Comparison of ENCODE assay signal across 25 cellular contexts in the genomic region with DNA sequence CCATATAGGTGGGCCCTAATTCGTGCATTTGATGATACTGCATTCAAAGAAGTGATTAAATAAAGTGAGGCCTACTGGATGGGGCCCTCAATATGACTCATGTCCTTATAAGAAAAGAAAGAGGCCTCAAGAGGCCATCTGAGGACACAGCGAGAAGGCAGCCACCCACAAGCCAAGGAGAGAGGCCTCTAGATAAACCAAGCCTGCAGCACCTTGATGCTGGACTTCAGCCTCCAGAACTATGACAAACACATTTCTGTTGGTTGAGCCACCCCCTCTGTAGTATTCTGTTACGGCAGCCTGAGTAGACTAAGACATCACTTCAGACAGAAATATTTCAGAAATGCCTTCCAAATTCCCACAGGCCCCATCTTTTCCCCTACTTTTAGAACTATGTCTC.
"Had no signal": no experiment of that assay in that cellular context is flagged by ENCODE, and none has a peak within 500 bp of the region (broad histone marks: within the 10 kb centered on the region; RNA-seq: fewer than 3 reads in every experiment).

No MANE protein-coding gene starts in this region.

- H3K4me1 Mint-ChIP-seq: activated naive CD4-positive, alpha-beta T cell treated with anti-CD3 and anti-CD28 coated beads, Interleukin-2, amount 10 ng/mL, durations not matched to agents 7 days and 5 days; immature natural killer cell; natural killer cell; T-cell had no signal

- H3K27ac Mint-ChIP-seq: activated naive CD4-positive, alpha-beta T cell treated with anti-CD3 and anti-CD28 coated beads, Interleukin-2, amount 10 ng/mL, durations not matched to agents 7 days and 5 days; brain; immature natural killer cell; natural killer cell; progenitor cell of endocrine pancreas; stimulated activated naive CD8-positive, alpha-beta T cell treated with anti-CD3 and anti-CD28 coated beads, Interleukin-15, Interleukin-2, amounts not matched to agents 100 ng/mL and 50 ng/mL, for 24 hours; T-cell had no signal

- H3K4me3 Mint-ChIP-seq: activated naive CD4-positive, alpha-beta T cell treated with anti-CD3 and anti-CD28 coated beads, Interleukin-2, amount 10 ng/mL, durations not matched to agents 7 days and 5 days; brain; immature natural killer cell; natural killer cell; stimulated activated naive CD8-positive, alpha-beta T cell treated with anti-CD3 and anti-CD28 coated beads, Interleukin-15, Interleukin-2, amounts not matched to agents 100 ng/mL and 50 ng/mL, for 24 hours; T-cell had no signal

- H3K27ac ChIP-seq: hepatocyte, left ventricle myocardium inferior, sigmoid colon, tibial artery, WERI-Rb-1 had no signal

- H3K4me1 ChIP-seq: sigmoid colon, tibial artery had no signal

- H3K27me3 Mint-ChIP-seq: activated naive CD4-positive, alpha-beta T cell treated with anti-CD3 and anti-CD28 coated beads, Interleukin-2, amount 10 ng/mL, durations not matched to agents 7 days and 5 days; progenitor cell of endocrine pancreas; T-cell had no signal

- DNase-seq: activated CD4-positive, CD25-positive, alpha-beta regulatory T cell treated with anti-CD3 and anti-CD28 coated beads, Interleukin-2, amount 50 U/mL, for 72 hours; activated CD8-positive, alpha-beta memory T cell treated with anti-CD3 and anti-CD28 coated beads, Interleukin-2, amount 50 U/mL, for 48 hours; activated effector memory CD4-positive, alpha-beta T cell treated with anti-CD3 and anti-CD28 coated beads, Interleukin-2, amount 50 U/mL, for 16 hours; activated naive CD4-positive, alpha-beta T cell treated with anti-CD3 and anti-CD28 coated beads, Interleukin-2, amount 10 ng/mL, durations not matched to agents 7 days and 5 days; activated T-cell treated with anti-CD3 and anti-CD28 coated beads, Interleukin-2, amount 50 U/mL, for 48 hours; anterior cingulate cortex; central memory CD4-positive, alpha-beta T cell; dermis blood vessel endothelial cell; effector memory CD4-positive, alpha-beta T cell; foreskin melanocyte; glutamatergic neuron; immature natural killer cell; left ventricle myocardium inferior; midbrain; natural killer cell; retina; sigmoid colon; stimulated activated CD4-positive, alpha-beta T cell treated with anti-CD3 and anti-CD28 coated beads, Interleukin-4, amount 100 ng/mL, for 24 hours; T-cell; tibial artery; WERI-Rb-1 had no signal

- H3K36me3 ChIP-seq: left ventricle myocardium inferior, sigmoid colon, tibial artery, WERI-Rb-1 had no signal

- H3K36me3 Mint-ChIP-seq: activated naive CD4-positive, alpha-beta T cell treated with anti-CD3 and anti-CD28 coated beads, Interleukin-2, amount 10 ng/mL, durations not matched to agents 7 days and 5 days; brain; immature natural killer cell; natural killer cell; T-cell had no signal

- H3K9me3 Mint-ChIP-seq: activated naive CD4-positive, alpha-beta T cell treated with anti-CD3 and anti-CD28 coated beads, Interleukin-2, amount 10 ng/mL, durations not matched to agents 7 days and 5 days; brain; natural killer cell; stimulated activated naive CD8-positive, alpha-beta T cell treated with anti-CD3 and anti-CD28 coated beads, Interleukin-15, Interleukin-2, amounts not matched to agents 100 ng/mL and 50 ng/mL, for 24 hours; T-cell had no signal

- H3K27me3 ChIP-seq: hepatocyte, sigmoid colon, tibial artery had no signal

- ATAC-seq: natural killer cell, T-cell had no signal

- H3K9me3 ChIP-seq: left ventricle myocardium inferior, sigmoid colon, tibial artery had no signal

- H3K4me3 ChIP-seq: hepatocyte, left ventricle myocardium inferior, sigmoid colon, tibial artery had no signal
